Comparison of ENCODE assay signal across 13 cellular contexts in the genomic region with DNA sequence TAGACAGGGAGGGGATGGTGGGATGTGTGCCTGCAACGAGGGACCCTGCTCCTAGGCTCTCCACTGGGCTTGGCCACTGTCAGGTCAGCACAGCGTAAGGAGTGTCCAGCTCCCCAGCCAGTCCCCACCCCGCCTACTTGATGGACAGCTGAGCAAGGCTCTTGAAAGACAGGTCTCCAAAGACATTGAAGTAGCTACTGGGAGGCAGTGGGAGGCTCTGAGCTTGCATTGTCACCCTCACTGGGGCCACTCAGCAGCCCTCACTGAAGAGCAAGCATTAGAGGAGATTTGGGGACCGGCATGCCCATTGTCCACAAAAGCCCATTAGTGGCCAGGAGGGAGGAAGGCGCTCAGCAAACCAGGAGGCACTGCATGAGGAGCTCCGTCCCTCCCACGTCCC.
A peak's percentile ranks its signal among the peaks of the same experiment; 100 is the strongest.
DNase-seq lines count a peak whose midpoint lies in the region; ATAC-seq, FAIRE-seq and TF ChIP-seq lines count a peak whose summit lies in the region.
"Had no signal": no experiment of that assay in that cellular context is flagged by ENCODE, and none has a peak within 500 bp of the region (broad histone marks: within the 10 kb centered on the region; RNA-seq: fewer than 3 reads in every experiment).

No MANE protein-coding gene starts in this region.

- POLR2A ChIA-PET in H1 (lab: Charles Lee; ENCODE audit: partially characterized antibody) = no interaction called here

- H3K4me2 ChIP-seq in H1 (ENCODE audit: insufficient read depth in 1 of 2, low read depth in 2 of 2, low read length in 2 of 2) (no peak overlapping the region), osteoblast (ENCODE audit: insufficient read depth, low read length) (no peak overlapping the region)
- H3K4me2 ChIP-seq: BLaER1 treated with 17β-estradiol and CSF1 and Interleukin-3, amounts not matched to agents 10 nM and 100 nM had no signal

- peaks cover 43% of the 10 kb centered on the region for H3K27me3 ChIP-seq in RWPE2 (ENCODE audit: insufficient read depth, poor library complexity, severe bottlenecking)
- H3K27me3 ChIP-seq in H1 (replicated peaks in 1 of 4; ENCODE audit: control insufficient read depth in 3 of 4, extremely low read depth in 1 of 4, insufficient read depth in 3 of 4, low read length in 3 of 4) = no peaks in the 10 kb centered on the region
- H3K27me3 ChIP-seq in osteoblast (ENCODE audit: insufficient read depth, low read length) = peaks cover 48% of the 10 kb centered on the region
- H3K27me3 ChIP-seq: BLaER1 treated with 17β-estradiol and CSF1 and Interleukin-3, amounts not matched to agents 10 nM and 100 nM had no signal

- no peak overlapping the region for H2BK12ac ChIP-seq in H1 (ENCODE audit: low read depth, low read length)

- H3K23ac ChIP-seq in H1 (ENCODE audit: insufficient read length) = no peak overlapping the region

- H4K20me1 ChIP-seq in H1 (replicated peaks in 1 of 2; ENCODE audit: control insufficient read depth in 1 of 2, insufficient read depth in 2 of 2, low read length in 2 of 2) = no peaks in the 10 kb centered on the region
- H4K20me1 ChIP-seq in osteoblast (ENCODE audit: insufficient read depth, low read length) = no peaks in the 10 kb centered on the region
- H4K20me1 ChIP-seq: BLaER1 treated with 17β-estradiol and CSF1 and Interleukin-3, amounts not matched to agents 10 nM and 100 nM had no signal

- ATAC-seq in RWPE2 (ENCODE audit: low read depth) = no peak
- no peak for ATAC-seq in HG03460 (IDR thresholded peaks at IDR 0.05; ENCODE audit: unreplicated experiment)
- no peak for ATAC-seq in HG03457 (IDR thresholded peaks at IDR 0.05; ENCODE audit: unreplicated experiment)
- ATAC-seq: CD8-positive, alpha-beta T cell; HepG2 had no signal

- no peak overlapping the region for H4K8ac ChIP-seq in H1 (ENCODE audit: extremely low read depth, insufficient read depth, low read length)

- no peak overlapping the region for H3K9ac ChIP-seq in H1 (replicated peaks in 1 of 4; ENCODE audit: extremely low read depth in 1 of 4, low read depth in 3 of 4, low read length in 3 of 4)
- H3K9ac ChIP-seq: BLaER1 treated with 17β-estradiol and CSF1 and Interleukin-3, amounts not matched to agents 10 nM and 100 nM had no signal

- no peaks in the 10 kb centered on the region for H3K79me1 ChIP-seq in H1 (ENCODE audit: low read depth, low read length)

- peak overlapping the region; percentile 7 for H4K91ac ChIP-seq in H1 (replicated peaks; ENCODE audit: insufficient read length, low read length)

- TF ChIP-seq CTCF in RWPE2 (IDR thresholded peaks at IDR 0.05; ENCODE audit: poor library complexity, severe bottlenecking) (no peak), H1 (IDR thresholded peaks at IDR 0.05; ENCODE audit: control extremely low read depth in 1 of 3, insufficient read depth in 1 of 3, low read depth in 1 of 3, low read length in 3 of 3) (no peak), osteoblast (IDR thresholded peaks at IDR 0.05; ENCODE audit: extremely low read depth, low read depth, low read length) (no peak)

- no peak overlapping the region for H3K27ac ChIP-seq in RWPE2 (ENCODE audit: poor library complexity, severe bottlenecking)
- H3K27ac ChIP-seq in H1 (ENCODE audit: low read depth, low read length) = no peak overlapping the region
- H3K27ac ChIP-seq in osteoblast (ENCODE audit: low read depth, low read length) = no peak overlapping the region
- H3K27ac ChIP-seq: BLaER1 treated with 17β-estradiol and CSF1 and Interleukin-3, amounts not matched to agents 10 nM and 100 nM had no signal

- no peak overlapping the region for H3K56ac ChIP-seq in H1 (replicated peaks; ENCODE audit: insufficient read length, low read depth, low read length)

- H2BK20ac ChIP-seq in H1 (ENCODE audit: low read length) = no peak overlapping the region

- 92% methylated on average over 6 of the region's 7 CpGs; no CpG with 5 or more reads in 1 of the 2 experiments for WGBS in H1 (ENCODE audit: extremely low coverage in 1 of 2, insufficient coverage in 1 of 2, insufficient read length in 1 of 2, insufficient replicate concordance in 2 of 2, low coverage in 1 of 2, low lambda C conversion rate in 2 of 2, missing lambda C conversion rate in 1 of 2), 2 experiments

- no peak overlapping the region for H3K4ac ChIP-seq in H1 (replicated peaks; ENCODE audit: insufficient read length, low read depth, low read length)

- FAIRE-seq in H1 (lab: Jason Lieb, UNC) = no peak
- FAIRE-seq: HepG2 had no signal

- no peak overlapping the region for H2BK15ac ChIP-seq in H1 (ENCODE audit: low read length)

- CTCF ChIA-PET in H1 (lab: Charles Lee; ENCODE audit: partially characterized antibody) = interaction anchor here (0.7 to 1.3 kb wide), 8 partner anchors 9 to 1697 kb away, joined by 3 to 6 read pairs (median 3); no protein-coding TSS in a partner anchor

- H2AK5ac ChIP-seq in H1 (ENCODE audit: low read depth, low read length) = no peak overlapping the region; the same call in 1 of the 2 replicates

- H3K18ac ChIP-seq in H1 (ENCODE audit: extremely low read depth, low read length) = no peak overlapping the region

- H3K9me3 ChIP-seq in RWPE2 (ENCODE audit: severe bottlenecking) = no peaks in the 10 kb centered on the region
- no peaks in the 10 kb centered on the region for H3K9me3 ChIP-seq in H1 (ENCODE audit: insufficient read depth in 2 of 2, low read depth in 1 of 2, low read length in 1 of 2)
- no peaks in the 10 kb centered on the region for H3K9me3 ChIP-seq in osteoblast (ENCODE audit: low read depth, low read length)
- H3K9me3 ChIP-seq: BLaER1 treated with 17β-estradiol and CSF1 and Interleukin-3, amounts not matched to agents 10 nM and 100 nM; HAP-1 had no signal

- no peak overlapping the region for H4K5ac ChIP-seq in H1 (ENCODE audit: insufficient read length, low read depth, low read length)

- H3K23me2 ChIP-seq in H1 (ENCODE audit: low read depth, low read length) = no peaks in the 10 kb centered on the region

- DNase-seq in RWPE2 (ENCODE audit: low spot score) = peak; percentile 52
- DNase-seq in H1 (ENCODE audit: low read depth in 1 of 2, low spot score in 2 of 2) = no peak
- DNase-seq in osteoblast (ENCODE audit: insufficient read length, low spot score, missing footprints) = peak; percentile 27
- no peak for DNase-seq in kidney glomerular epithelial cell (lab: John Stamatoyannopoulos, UW)
- DNase-seq: Calu3; CD8-positive, alpha-beta T cell; DMS79 treated with DMSO at 0.1 percent for 48 hours; GF-D8 had no signal

- no peak overlapping the region for H2BK120ac ChIP-seq in H1 (replicated peaks; ENCODE audit: low read depth, low read length)

- H2BK5ac ChIP-seq in H1 (ENCODE audit: low read depth, low read length) = no peak overlapping the region

- H3K4me1 ChIP-seq in RWPE2 (ENCODE audit: insufficient read depth, poor library complexity, severe bottlenecking) = no peaks in the 10 kb centered on the region
- peaks cover 0 to 2% (median under 1%) of the 10 kb centered on the region in 4 experiments; a peak in 1 of 7 replicates for H3K4me1 ChIP-seq in H1 (replicated peaks in 1 of 4; ENCODE audit: control insufficient read depth in 3 of 4, insufficient read depth in 4 of 4, low read length in 3 of 4)
- no peaks in the 10 kb centered on the region for H3K4me1 ChIP-seq in osteoblast (ENCODE audit: insufficient read depth, low read length)

- TF ChIP-seq POLR2A in H1 (IDR thresholded peaks at IDR 0.05; ENCODE audit: control extremely low read depth in 1 of 2, low read depth in 2 of 2, low read length in 2 of 2) = no peak

- TF ChIP-seq EP300 in H1 (IDR thresholded peaks at IDR 0.05; ENCODE audit: borderline replicate concordance in 1 of 2, low read depth in 2 of 2, low read length in 2 of 2) = no peak

- H3K14ac ChIP-seq in H1 (ENCODE audit: insufficient read length) = no peak overlapping the region

- H3K4me3 ChIP-seq in RWPE2 (ENCODE audit: severe bottlenecking) = no peak overlapping the region
- no peak overlapping the region for H3K4me3 ChIP-seq in H1 (ENCODE audit: extremely low read depth in 1 of 4, insufficient read depth in 2 of 4, low read depth in 3 of 4, low read length in 4 of 4)
- no peak overlapping the region for H3K4me3 ChIP-seq in osteoblast (ENCODE audit: insufficient read depth, low read length)
- H3K4me3 ChIP-seq: BLaER1 treated with 17β-estradiol and CSF1 and Interleukin-3, amounts not matched to agents 10 nM and 100 nM; HAP-1 had no signal

- H2AFZ ChIP-seq in H1 (ENCODE audit: low read length) (no peak overlapping the region), osteoblast (ENCODE audit: low read length) (no peak overlapping the region)

- no peaks in the 10 kb centered on the region for H3K79me2 ChIP-seq in H1 (ENCODE audit: control insufficient read depth in 1 of 2, insufficient read depth in 2 of 2, low read length in 2 of 2)
- no peaks in the 10 kb centered on the region for H3K79me2 ChIP-seq in osteoblast (ENCODE audit: insufficient read depth, low read length)

- no peak for TF ChIP-seq RAD21 in H1 (IDR thresholded peaks at IDR 0.05 in 1 of 2, conservative IDR thresholded peaks at IDR 0.05 in 1 of 2; ENCODE audit: low read depth in 2 of 2, low read length in 2 of 2)

- H3K36me3 ChIP-seq in RWPE2 (ENCODE audit: low read depth) (no peaks in the 10 kb centered on the region), H1 (ENCODE audit: control insufficient read depth in 2 of 4, insufficient read depth in 4 of 4, low read length in 3 of 4) (no peaks in the 10 kb centered on the region), osteoblast (ENCODE audit: insufficient read depth, low read length) (no peaks in the 10 kb centered on the region)
- H3K36me3 ChIP-seq: BLaER1 treated with 17β-estradiol and CSF1 and Interleukin-3, amounts not matched to agents 10 nM and 100 nM; HAP-1 had no signal

TF ChIP-seq in H1, 55 proteins besides CTCF, POLR2A, EP300 and RAD21 (continues in another document):
- TF ChIP-seq BCL11A (IDR thresholded peaks at IDR 0.05; ENCODE audit: low read depth in 2 of 2, low read length in 2 of 2) (no peak), TAF1 (IDR thresholded peaks at IDR 0.05; ENCODE audit: low read depth, low read length) (no peak), CTBP2 (IDR thresholded peaks at IDR 0.05; ENCODE audit: borderline replicate concordance, insufficient read depth, insufficient read length, low read length) (no peak), CREB1 (IDR thresholded peaks at IDR 0.05) (no peak), ZNF274 (IDR thresholded peaks at IDR 0.05; ENCODE audit: borderline replicate concordance, extremely low read depth, low read length) (no peak), CEBPB (IDR thresholded peaks at IDR 0.05; ENCODE audit: low read depth, low read length) (no peak), CBX8 (IDR thresholded peaks at IDR 0.05; ENCODE audit: borderline replicate concordance, low read depth, low read length) (no peak), TEAD4 (IDR thresholded peaks at IDR 0.05; ENCODE audit: low read depth, low read length) (no peak), RFX5 (IDR thresholded peaks at IDR 0.05; ENCODE audit: borderline replicate concordance, low read depth, low read length) (no peak), SRF (IDR thresholded peaks at IDR 0.05; ENCODE audit: low read depth, low read length) (no peak), CHD2 (IDR thresholded peaks at IDR 0.05; ENCODE audit: low read length) (no peak)
- TF ChIP-seq, protein P1, sequence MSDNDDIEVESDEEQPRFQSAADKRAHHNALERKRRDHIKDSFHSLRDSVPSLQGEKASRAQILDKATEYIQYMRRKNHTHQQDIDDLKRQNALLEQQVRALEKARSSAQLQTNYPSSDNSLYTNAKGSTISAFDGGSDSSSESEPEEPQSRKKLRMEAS (IDR thresholded peaks at IDR 0.05) = no peak

Comparison
In these comparisons a context has a peak if more than half of its experiments do, and no peak if none do; other contexts are left out.
1. DNase-seq: peak in RWPE2 (single experiment) and osteoblast (single experiment); none in H1 (0 of 2) and kidney glomerular epithelial cell (single experiment).